In the genomic region with DNA sequence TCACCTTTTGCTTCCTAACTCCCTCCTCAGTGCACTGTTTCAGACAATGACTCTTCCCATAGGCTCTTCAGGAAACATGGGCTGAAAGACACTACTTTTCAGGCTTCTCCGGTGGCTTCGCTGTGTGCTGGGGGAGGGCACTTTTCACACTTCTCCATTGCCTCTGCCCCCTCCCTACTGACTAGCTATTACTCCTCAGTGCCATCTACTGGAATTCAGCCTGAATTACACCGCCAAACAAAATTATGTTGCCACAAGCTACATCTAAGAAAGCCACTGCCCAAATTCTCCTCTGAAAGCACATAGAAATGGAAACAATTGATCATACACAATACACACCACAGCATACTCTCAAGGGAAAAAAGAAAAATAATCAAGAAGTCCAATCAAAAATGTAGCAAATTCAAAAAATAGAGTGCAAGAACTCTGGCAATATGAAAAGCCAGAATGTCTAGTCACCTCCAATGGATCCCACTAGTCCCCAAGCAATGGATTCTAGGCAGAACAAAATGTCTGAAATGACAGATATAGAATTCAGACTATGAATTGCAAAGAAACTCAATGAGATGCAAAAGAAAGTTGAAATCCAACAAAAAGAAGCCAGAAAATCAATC, we compare ENCODE assay signal across 9 cellular contexts.
DNase-seq lines count a peak whose midpoint lies in the region; ATAC-seq and TF ChIP-seq lines count a peak whose summit lies in the region.
"Had no signal": no experiment of that assay in that cellular context is flagged by ENCODE, and none has a peak within 500 bp of the region (broad histone marks: within the 10 kb centered on the region; RNA-seq: fewer than 3 reads in every experiment).

No MANE protein-coding gene starts in this region.

- H3K36me3 ChIP-seq in lung (ENCODE audit: control insufficient read depth in 2 of 2, insufficient read depth in 2 of 2, low read length in 2 of 2): no peaks in the 10 kb centered on the region
- H3K36me3 ChIP-seq: BLaER1 treated with 17β-estradiol and CSF1 and Interleukin-3, amounts not matched to agents 10 nM and 100 nM had no signal

- TF ChIP-seq CTCF in lung (IDR thresholded peaks at IDR 0.05; ENCODE audit: control extremely low read depth, extremely low read depth): no peak

- H3K4me1 ChIP-seq in lung (ENCODE audit: control insufficient read depth in 2 of 2, insufficient read depth in 2 of 2, low read length in 2 of 2): no peaks in the 10 kb centered on the region
- H3K4me1 ChIP-seq: BLaER1 treated with 17β-estradiol and CSF1 and Interleukin-3, amounts not matched to agents 10 nM and 100 nM had no signal

- no peak overlapping the region for H3K27ac ChIP-seq in lung (ENCODE audit: low read depth in 1 of 2, low read length in 1 of 2)
- H3K27ac ChIP-seq in substantia nigra (ENCODE audit: low read depth, low read length, poor library complexity, severe bottlenecking): no peak overlapping the region
- H3K27ac ChIP-seq: BLaER1 treated with 17β-estradiol and CSF1 and Interleukin-3, amounts not matched to agents 10 nM and 100 nM had no signal

- ATAC-seq in HG03354 (IDR thresholded peaks at IDR 0.05; ENCODE audit: poor library complexity, severe bottlenecking, unreplicated experiment) (peak; percentile 57), lung (ENCODE audit: insufficient read depth, low FRiP score) (peak; percentile 58)

- 43 to 56% methylated on average over 3 of the region's 3 CpGs for WGBS in lung, 2 donors

- H3K9me3 ChIP-seq in lung (ENCODE audit: control insufficient read depth in 2 of 2, insufficient read depth in 1 of 2, low read length in 1 of 2): peaks cover 3 to 4% of the 10 kb centered on the region in 2 donors
- H3K9me3 ChIP-seq: BLaER1 treated with 17β-estradiol and CSF1 and Interleukin-3, amounts not matched to agents 10 nM and 100 nM had no signal

- no peaks in the 10 kb centered on the region for H3K27me3 ChIP-seq in lung (ENCODE audit: control insufficient read depth, insufficient read depth)
- H3K27me3 ChIP-seq: BLaER1 treated with 17β-estradiol and CSF1 and Interleukin-3, amounts not matched to agents 10 nM and 100 nM had no signal

- DNase-seq in NCI-H2171 treated with DMSO at 0.1 percent for 48 hours (lab: John Stamatoyannopoulos, UW): peak; percentile 47
- DNase-seq in NCI-H2171 (lab: John Stamatoyannopoulos, UW): no peak
- peak; percentile 5 for DNase-seq in UCSD-AML1 (lab: John Stamatoyannopoulos, UW; ENCODE audit: unreplicated experiment)
- no peak for DNase-seq in lung (ENCODE audit: low spot score)
- no peak for DNase-seq in stimulated activated CD4-positive, alpha-beta T cell treated with anti-CD3 and anti-CD28 coated beads, Interleukin-2, amount 100 ng/mL, for 24 hours
- no peak for DNase-seq in activated CD4-positive, CD25-positive, alpha-beta regulatory T cell treated with anti-CD3 and anti-CD28 coated beads, Interleukin-2, amount 50 U/mL, for 72 hours
- DNase-seq in substantia nigra (lab: John Stamatoyannopoulos, UW): no peak

- H3K4me3 ChIP-seq in lung: no peak overlapping the region
- H3K4me3 ChIP-seq: BLaER1 treated with 17β-estradiol and CSF1 and Interleukin-3, amounts not matched to agents 10 nM and 100 nM had no signal

Comparison
In these comparisons a context has a peak if more than half of its experiments do, and no peak if none do; other contexts are left out.
1. DNase-seq: peak in NCI-H2171 treated with DMSO at 0.1 percent for 48 hours (single experiment) and UCSD-AML1 (single experiment); none in NCI-H2171 (single experiment), lung (single experiment), stimulated activated CD4-positive, alpha-beta T cell treated with anti-CD3 and anti-CD28 coated beads, Interleukin-2, amount 100 ng/mL, for 24 hours (0 of 2), activated CD4-positive, CD25-positive, alpha-beta regulatory T cell treated with anti-CD3 and anti-CD28 coated beads, Interleukin-2, amount 50 U/mL, for 72 hours (single experiment) and substantia nigra (0 of 49).